ENCODE assay signal across 10 cellular contexts in the genomic region with DNA sequence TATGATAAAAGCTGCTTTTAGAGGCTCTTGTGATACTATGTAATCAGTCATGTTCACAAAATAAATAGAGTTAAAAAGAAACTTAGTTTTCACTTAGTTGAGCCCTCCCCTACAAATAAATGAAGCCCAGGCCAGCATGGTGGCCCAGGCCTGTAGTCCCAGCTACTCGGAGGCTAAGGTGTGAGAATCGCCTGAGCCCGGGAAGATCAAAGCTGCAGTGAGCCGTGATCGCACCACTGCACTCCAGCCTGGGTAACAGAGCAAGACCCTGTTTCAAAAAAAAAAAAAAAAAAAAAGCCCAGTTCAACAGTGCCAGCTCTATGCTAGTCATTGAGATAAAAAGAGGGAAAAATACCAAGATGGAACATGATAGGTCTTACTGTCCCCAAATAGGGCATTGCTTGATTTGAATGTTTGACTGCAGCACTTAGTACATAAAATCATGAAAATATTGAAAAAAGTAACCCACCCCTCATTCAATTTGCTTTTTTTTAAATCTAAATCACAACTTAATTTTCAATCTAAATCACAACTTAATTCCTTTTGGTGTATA. TPM values are rescaled to one million over a fixed set of nuclear protein-coding genes. Genes with fewer than 3 reads are reported as not detected.
A peak's percentile ranks its signal among the peaks of the same experiment; 100 is the strongest.
DNase-seq lines count a peak whose midpoint lies in the region; ATAC-seq and TF ChIP-seq lines count a peak whose summit lies in the region.
"Had no signal": no experiment of that assay in that cellular context is flagged by ENCODE, and none has a peak within 500 bp of the region (broad histone marks: within the 10 kb centered on the region; RNA-seq: fewer than 3 reads in every experiment).

No MANE protein-coding gene starts in this region.

- intact Hi-C loops in OCI-LY7 (cut with micrococcal nuclease; ENCODE audit: unreplicated experiment) (loop anchor here (5.0 kb wide), 3 partner anchors 120 to 870 kb away; partner anchors contain the start of genes HIBCH, NEMP2, ORMDL1 and PMS1), stomach (cut with DNase I; ENCODE audit: low total_unique reads) (no loop called here)

- BruUV-seq in OCI-LY7 (replicated peaks; lab: Mats Ljungman, UMichigan), result no TSS peak

- peak overlapping the region; percentile 38 for H3K27ac ChIP-seq in OCI-LY7 (ENCODE audit: low read depth, low read length, poor library complexity, severe bottlenecking)
- H3K27ac ChIP-seq in stomach, result peak overlapping the region in 1 of 5 donors; percentile 96

- DNase-seq in NCI-H82 (lab: John Stamatoyannopoulos, UW) (peak; percentile 39), NCI-H82 treated with DMSO at 0.1 percent for 48 hours (lab: John Stamatoyannopoulos, UW; ENCODE audit: unreplicated experiment) (no peak), OCI-LY7 (ENCODE audit: low spot score) (peak; percentile 58), glomerular visceral epithelial cell (ENCODE audit: extremely low spot score) (peak; percentile 20), stomach (no peak), DMS79 (lab: John Stamatoyannopoulos, UW) (no peak), GOT3 (lab: John Stamatoyannopoulos, UW) (no peak)
- DNase-seq: activated naive CD8-positive, alpha-beta T cell treated with anti-CD3 and anti-CD28 coated beads, Interleukin-2, amount 50 U/mL, for 24 hours; NCI-H2081 treated with DMSO at 0.1 percent for 48 hours had no signal

- H3K79me2 ChIP-seq in OCI-LY7 (ENCODE audit: insufficient read depth, low read depth, low read length), result peaks cover 31% of the 10 kb centered on the region

- no peak for TF ChIP-seq EP300 in stomach (IDR thresholded peaks at IDR 0.05)

- no peak for ATAC-seq in GM18858 (IDR thresholded peaks at IDR 0.05; ENCODE audit: unreplicated experiment)
- ATAC-seq: activated naive CD8-positive, alpha-beta T cell treated with anti-CD3 and anti-CD28 coated beads, Interleukin-2, amount 50 U/mL, for 24 hours had no signal

- CTCF ChIA-PET in OCI-LY7 (lab: Charles Lee; ENCODE audit: unreplicated experiment), result interaction anchor here (1.5 kb wide), 1 partner anchor 32 kb away, joined by 4 read pairs; no protein-coding TSS in a partner anchor

- 33 to 67% (median 50%) methylated on average over 5 of the region's 5 CpGs for WGBS in stomach, 5 donors

- H3K36me3 ChIP-seq in OCI-LY7 (ENCODE audit: insufficient read depth, low read length) (peaks cover 33% of the 10 kb centered on the region), stomach (peaks cover 0 to 31% (median 24%) of the 10 kb centered on the region in 4 donors)

- H3K27me3 ChIP-seq in stomach, result no peaks in the 10 kb centered on the region

- POLR2A ChIA-PET in OCI-LY7 (lab: Charles Lee), result interaction anchor here (0.5 to 3.0 kb wide), 12 partner anchors 9 to 1352 kb away, joined by 3 to 16 read pairs (median 4); partner anchors contain the start of gene WDR75

- no peak overlapping the region for H2AFZ ChIP-seq in OCI-LY7 (ENCODE audit: low read length)

- TF ChIP-seq CTCF in OCI-LY7 (conservative IDR thresholded peaks at IDR 0.05; ENCODE audit: low read length) (no peak), stomach (IDR thresholded peaks at IDR 0.05) (no peak)

- H3K4me1 ChIP-seq in OCI-LY7 (ENCODE audit: insufficient read depth, low read length, poor library complexity, severe bottlenecking) (peaks cover 38% of the 10 kb centered on the region), stomach (peaks cover 16 to 62% (median 40%) of the 10 kb centered on the region in 4 donors)

- H3K4me2 ChIP-seq in OCI-LY7 (ENCODE audit: low read length), result peak overlapping the region; percentile 93

- peaks cover 13% of the 10 kb centered on the region; the same call in 1 of the 2 replicates for H4K20me1 ChIP-seq in OCI-LY7 (ENCODE audit: insufficient read depth, low read length)

- peak overlapping the region; percentile 90 for H3K4me3 ChIP-seq in OCI-LY7 (ENCODE audit: low read depth, low read length, poor library complexity, severe bottlenecking)
- peak overlapping the region; percentile 62 to 96 (median 84) for H3K4me3 ChIP-seq in stomach

- no peaks in the 10 kb centered on the region for H3K9me2 ChIP-seq in OCI-LY7 (ENCODE audit: insufficient read depth, low read length)

- no peak for TF ChIP-seq POLR2A in stomach (IDR thresholded peaks at IDR 0.05)

- H3K9me3 ChIP-seq in OCI-LY7 (ENCODE audit: low read length) (no peaks in the 10 kb centered on the region), stomach (no peaks in the 10 kb centered on the region)

RNA-seq across cellular contexts. Expression of gene ASNSD1, which starts 1.5 kb away (rescaled TPM):
- 36.3 and 36.8 TPM in 2 replicates for total RNA-seq in OCI-LY7 (2014; rRNA removed; shearing (Covaris generic))
- 31.9 TPM in 2 replicates for total RNA-seq in OCI-LY7 (2022)
- 100 to 1,000 TPM in 1 of 5 donors, 10 to 100 TPM in 4; 12.3 to 143 (median 33.3) TPM for total RNA-seq in stomach
- 10 to 100 TPM; 29.0 to 37.7 (median 37.1) TPM for polyA plus RNA-seq in stomach

RNA-seq across cellular contexts. Expression of gene ANKAR, which starts 11.7 kb away (rescaled TPM):
- total RNA-seq in OCI-LY7 (2014; rRNA removed; shearing (Covaris generic)), result 1.3 and 2.9 TPM in 2 replicates
- total RNA-seq in OCI-LY7 (2022), result 2.0 and 3.0 TPM in 2 replicates
- 10 to 100 TPM in 2 of 5 donors, 1 to 10 TPM in 3; 2.0 to 26.8 (median 8.2) TPM for total RNA-seq in stomach
- polyA plus RNA-seq in stomach, result 1 to 10 TPM; 2.1 to 6.6 (median 2.2) TPM

Comparison
In these comparisons a context has a peak if more than half of its experiments do, and no peak if none do; other contexts are left out.
1. DNase-seq: peak in NCI-H82 (single experiment), OCI-LY7 (single experiment) and glomerular visceral epithelial cell (single experiment); none in NCI-H82 treated with DMSO at 0.1 percent for 48 hours (single experiment), stomach (single experiment), DMS79 (single experiment) and GOT3 (single experiment).